40 cellular contexts compared by ENCODE assay signal in the genomic region with DNA sequence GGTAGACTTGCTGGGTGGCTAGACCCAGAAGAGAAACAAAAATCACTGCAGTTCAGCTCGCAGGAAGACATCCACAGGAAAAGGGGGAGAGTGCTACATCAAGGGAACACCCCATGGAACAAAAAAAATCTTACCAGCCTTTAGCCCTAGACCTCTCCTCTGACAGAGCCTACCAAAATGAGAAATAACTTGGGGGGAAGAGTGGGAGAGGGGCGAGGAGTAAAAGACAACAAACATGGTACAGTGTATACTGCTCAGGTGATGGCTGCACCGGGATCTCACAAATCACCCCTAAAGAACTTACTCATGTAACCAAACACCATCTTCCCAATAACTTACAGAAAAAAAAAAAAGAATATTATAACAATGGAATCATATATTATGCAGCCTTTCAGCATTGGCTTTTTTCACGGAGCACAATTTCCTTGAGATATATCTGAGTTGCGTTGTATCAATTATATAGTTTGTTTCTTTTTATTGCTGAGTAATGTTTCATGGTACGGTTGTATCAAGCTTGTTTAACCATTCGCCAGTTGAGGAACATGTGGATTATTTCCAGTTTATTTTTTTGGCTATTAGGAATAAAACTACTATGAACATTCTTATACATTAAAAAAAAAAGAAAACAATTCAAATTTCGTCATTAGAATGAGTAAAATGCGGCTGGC.
"Had no signal": no experiment of that assay in that cellular context is flagged by ENCODE, and none has a peak within 500 bp of the region (broad histone marks: within the 10 kb centered on the region; RNA-seq: fewer than 3 reads in every experiment).

No MANE protein-coding gene starts in this region.

- H3K4me1 ChIP-seq: adrenal gland, ascending aorta, body of pancreas, breast epithelium had no signal

- FAIRE-seq: astrocyte, bronchial epithelial cell had no signal

- H3K36me3 ChIP-seq: adrenal gland, ascending aorta, brain microvascular endothelial cell, breast epithelium, cardiac muscle cell had no signal

- H3K27me3 ChIP-seq: ascending aorta, body of pancreas, breast epithelium, cardiac muscle cell had no signal

- H3K27ac ChIP-seq: adrenal gland, ascending aorta, body of pancreas, brain microvascular endothelial cell, breast epithelium, cardiac muscle cell had no signal

- H3K4me3 Mint-ChIP-seq: activated naive CD4-positive, alpha-beta T cell treated with anti-CD3 and anti-CD28 coated beads for 36 hours; activated naive CD4-positive, alpha-beta T cell treated with anti-CD3 and anti-CD28 coated beads, Interleukin-2, amount 10 ng/mL, durations not matched to agents 7 days and 5 days; activated naive CD4-positive, alpha-beta T cell treated with anti-CD3 and anti-CD28 coated beads, Interleukin-2, amount 50 U/mL, for 24 hours; activated naive CD8-positive, alpha-beta T cell; activated naive CD8-positive, alpha-beta T cell treated with anti-CD3 and anti-CD28 coated beads for 36 hours; activated naive CD8-positive, alpha-beta T cell treated with anti-CD3 and anti-CD28 coated beads, Interleukin-2, amount 10 ng/mL, durations not matched to agents 7 days and 5 days; activated naive CD8-positive, alpha-beta T cell treated with anti-CD3 and anti-CD28 coated beads, Interleukin-2, amount 50 U/mL, for 24 hours; activated T-cell treated with anti-CD3 and anti-CD28 coated beads, Interleukin-2, amount 50 U/mL, for 24 hours; activated T-cell treated with anti-CD3 and anti-CD28 coated beads, Interleukin-2, amount 50 U/mL, for 4 hours; activated T-cell treated with anti-CD3 and anti-CD28 coated beads, Interleukin-2, amount 50 U/mL, for 72 hours; activated T-helper 1 cell treated with anti-CD3 and anti-CD28 coated beads, Interleukin-12 subunit alpha, Interleukin-12 subunit beta, Interleukin-2, Interleukin-4 antibody, amounts not matched to agents 30 ng/mL and 10 ng/mL and 1 ng/mL, durations not matched to agents 14 hours and 24 hours and 36 hours; activated T-helper 17 cell treated with anti-CD3 and anti-CD28 coated beads, Interleukin-2, amount 50 U/mL, for 72 hours; brain; central memory CD8-positive, alpha-beta T cell had no signal

- H3K9me3 ChIP-seq: adrenal gland, ascending aorta, body of pancreas, breast epithelium had no signal

- ATAC-seq: activated naive CD4-positive, alpha-beta T cell treated with anti-CD3 and anti-CD28 coated beads, Interleukin-2, amount 50 U/mL, for 72 hours; activated naive CD8-positive, alpha-beta T cell treated with anti-CD3 and anti-CD28 coated beads, Interleukin-2, amount 50 U/mL, for 24 hours; activated T-cell treated with anti-CD3 and anti-CD28 coated beads, Interleukin-2, amount 50 U/mL, for 4 hours; activated T-cell treated with anti-CD3 and anti-CD28 coated beads, Interleukin-2, amount 50 U/mL, for 72 hours; activated T-helper 17 cell treated with anti-CD3 and anti-CD28 coated beads, Interleukin-2, amount 50 U/mL, for 72 hours; body of pancreas had no signal

- H3K4me1 Mint-ChIP-seq: activated naive CD4-positive, alpha-beta T cell treated with anti-CD3 and anti-CD28 coated beads, Interleukin-2, amount 10 ng/mL, durations not matched to agents 7 days and 5 days; activated naive CD4-positive, alpha-beta T cell treated with anti-CD3 and anti-CD28 coated beads, Interleukin-2, amount 50 U/mL, for 24 hours; activated naive CD8-positive, alpha-beta T cell treated with anti-CD3 and anti-CD28 coated beads, Interleukin-2, amount 10 ng/mL, durations not matched to agents 7 days and 5 days; activated T-helper 17 cell treated with anti-CD3 and anti-CD28 coated beads, Interleukin-2, amount 50 U/mL, for 72 hours; central memory CD8-positive, alpha-beta T cell had no signal

- H3K27ac Mint-ChIP-seq: activated naive CD4-positive, alpha-beta T cell treated with anti-CD3 and anti-CD28 coated beads for 36 hours; activated naive CD4-positive, alpha-beta T cell treated with anti-CD3 and anti-CD28 coated beads, Interleukin-2, amount 10 ng/mL, durations not matched to agents 7 days and 5 days; activated naive CD4-positive, alpha-beta T cell treated with anti-CD3 and anti-CD28 coated beads, Interleukin-2, amount 50 U/mL, for 24 hours; activated naive CD4-positive, alpha-beta T cell treated with anti-CD3 and anti-CD28 coated beads, Interleukin-2, amount 50 U/mL, for 72 hours; activated naive CD8-positive, alpha-beta T cell; activated naive CD8-positive, alpha-beta T cell treated with anti-CD3 and anti-CD28 coated beads for 36 hours; activated naive CD8-positive, alpha-beta T cell treated with anti-CD3 and anti-CD28 coated beads, Interleukin-2, amount 10 ng/mL, durations not matched to agents 7 days and 5 days; activated naive CD8-positive, alpha-beta T cell treated with anti-CD3 and anti-CD28 coated beads, Interleukin-2, amount 50 U/mL, for 24 hours; activated T-cell treated with anti-CD3 and anti-CD28 coated beads, Interleukin-2, amount 50 U/mL, for 24 hours; activated T-cell treated with anti-CD3 and anti-CD28 coated beads, Interleukin-2, amount 50 U/mL, for 72 hours; activated T-helper 1 cell treated with anti-CD3 and anti-CD28 coated beads, Interleukin-12 subunit alpha, Interleukin-12 subunit beta, Interleukin-2, Interleukin-4 antibody, amounts not matched to agents 30 ng/mL and 10 ng/mL and 1 ng/mL, durations not matched to agents 14 hours and 24 hours and 36 hours; activated T-helper 17 cell treated with anti-CD3 and anti-CD28 coated beads, Interleukin-2, amount 50 U/mL, for 72 hours; activated T-helper 2 cell treated with anti-CD3 and anti-CD28 coated beads, Interferon-gamma antibody, Interleukin-2, Interleukin-4, amounts not matched to agents 10 μg/mL and 5 μg/mL and 100 μg/mL, durations not matched to agents 14 hours and 24 hours and 36 hours; brain had no signal

- H3K9me3 Mint-ChIP-seq: activated naive CD4-positive, alpha-beta T cell treated with anti-CD3 and anti-CD28 coated beads for 36 hours; activated naive CD4-positive, alpha-beta T cell treated with anti-CD3 and anti-CD28 coated beads, Interleukin-2, amount 10 ng/mL, durations not matched to agents 7 days and 5 days; activated naive CD4-positive, alpha-beta T cell treated with anti-CD3 and anti-CD28 coated beads, Interleukin-2, amount 50 U/mL, for 24 hours; activated naive CD4-positive, alpha-beta T cell treated with anti-CD3 and anti-CD28 coated beads, Interleukin-2, amount 50 U/mL, for 72 hours; activated naive CD8-positive, alpha-beta T cell treated with anti-CD3 and anti-CD28 coated beads for 36 hours; activated naive CD8-positive, alpha-beta T cell treated with anti-CD3 and anti-CD28 coated beads, Interleukin-2, amount 10 ng/mL, durations not matched to agents 7 days and 5 days; activated naive CD8-positive, alpha-beta T cell treated with anti-CD3 and anti-CD28 coated beads, Interleukin-2, amount 50 U/mL, for 24 hours; activated T-cell treated with anti-CD3 and anti-CD28 coated beads, Interleukin-2, amount 50 U/mL, for 24 hours; activated T-cell treated with anti-CD3 and anti-CD28 coated beads, Interleukin-2, amount 50 U/mL, for 4 hours; activated T-cell treated with anti-CD3 and anti-CD28 coated beads, Interleukin-2, amount 50 U/mL, for 72 hours; activated T-helper 1 cell treated with anti-CD3 and anti-CD28 coated beads, Interleukin-12 subunit alpha, Interleukin-12 subunit beta, Interleukin-2, Interleukin-4 antibody, amounts not matched to agents 30 ng/mL and 10 ng/mL and 1 ng/mL, durations not matched to agents 14 hours and 24 hours and 36 hours; activated T-helper 17 cell treated with anti-CD3 and anti-CD28 coated beads, Interleukin-2, amount 50 U/mL, for 72 hours; activated T-helper 2 cell treated with anti-CD3 and anti-CD28 coated beads, Interferon-gamma antibody, Interleukin-2, Interleukin-4, amounts not matched to agents 10 μg/mL and 5 μg/mL and 100 μg/mL, durations not matched to agents 14 hours and 24 hours and 36 hours; central memory CD8-positive, alpha-beta T cell had no signal

- H3K36me3 Mint-ChIP-seq: activated naive CD4-positive, alpha-beta T cell treated with anti-CD3 and anti-CD28 coated beads, Interleukin-2, amount 10 ng/mL, durations not matched to agents 7 days and 5 days; activated naive CD4-positive, alpha-beta T cell treated with anti-CD3 and anti-CD28 coated beads, Interleukin-2, amount 50 U/mL, for 24 hours; activated naive CD4-positive, alpha-beta T cell treated with anti-CD3 and anti-CD28 coated beads, Interleukin-2, amount 50 U/mL, for 72 hours; activated naive CD8-positive, alpha-beta T cell; activated naive CD8-positive, alpha-beta T cell treated with anti-CD3 and anti-CD28 coated beads for 36 hours; activated naive CD8-positive, alpha-beta T cell treated with anti-CD3 and anti-CD28 coated beads, Interleukin-2, amount 10 ng/mL, durations not matched to agents 7 days and 5 days; brain had no signal

- DNase-seq: activated effector memory CD4-positive, alpha-beta T cell treated with anti-CD3 and anti-CD28 coated beads, Interleukin-2, amount 50 U/mL, for 16 hours; activated effector memory CD4-positive, alpha-beta T cell treated with Interleukin-2 at 50 U/mL for 16 hours; activated gamma-delta T cell; activated gamma-delta T cell treated with Interleukin-2 at 50 U/mL for 16 hours; activated naive CD4-positive, alpha-beta T cell; activated naive CD4-positive, alpha-beta T cell treated with anti-CD3 and anti-CD28 coated beads for 36 hours; activated naive CD4-positive, alpha-beta T cell treated with anti-CD3 and anti-CD28 coated beads, Interleukin-2, amount 10 ng/mL, durations not matched to agents 7 days and 5 days; activated naive CD4-positive, alpha-beta T cell treated with anti-CD3 and anti-CD28 coated beads, Interleukin-2, amount 50 U/mL, for 16 hours; activated naive CD4-positive, alpha-beta T cell treated with Interleukin-2 at 50 U/mL for 16 hours; activated naive CD8-positive, alpha-beta T cell treated with anti-CD3 and anti-CD28 coated beads for 36 hours; activated naive CD8-positive, alpha-beta T cell treated with anti-CD3 and anti-CD28 coated beads, Interleukin-2, amount 10 ng/mL, durations not matched to agents 7 days and 5 days; activated naive CD8-positive, alpha-beta T cell treated with anti-CD3 and anti-CD28 coated beads, Interleukin-2, amount 50 U/mL, for 24 hours; activated T-cell treated with anti-CD3 and anti-CD28 coated beads, Interleukin-2, amount 50 U/mL, for 1 hour; activated T-cell treated with anti-CD3 and anti-CD28 coated beads, Interleukin-2, amount 50 U/mL, for 24 hours; activated T-cell treated with anti-CD3 and anti-CD28 coated beads, Interleukin-2, amount 50 U/mL, for 4 hours; activated T-cell treated with anti-CD3 and anti-CD28 coated beads, Interleukin-2, amount 50 U/mL, for 48 hours; activated T-cell treated with anti-CD3 and anti-CD28 coated beads, Interleukin-2, amount 50 U/mL, for 72 hours; adrenal gland; amniotic stem cell; amygdala; anterior cingulate cortex; aorta; body of pancreas; brain microvascular endothelial cell; caudate nucleus; central memory CD4-positive, alpha-beta T cell; cerebellar nuclear complex had no signal

- H3K4me3 ChIP-seq: adrenal gland, ascending aorta, body of pancreas, breast epithelium, cardiac muscle cell had no signal
